ENCODE assay signal across 18 cellular contexts in genomic region chr2:15607709-15608391, GRCh38. TPM values are rescaled to one million over a fixed set of nuclear protein-coding genes. Genes with fewer than 3 reads are reported as not detected.
DNase-seq lines count a peak whose midpoint lies in the region; ATAC-seq, FAIRE-seq and TF ChIP-seq lines count a peak whose summit lies in the region.
"Had no signal": no experiment of that assay in that cellular context is flagged by ENCODE, and none has a peak within 500 bp of the region (broad histone marks: within the 10 kb centered on the region; RNA-seq: fewer than 3 reads in every experiment).

No MANE protein-coding gene starts in this region.

- 98% methylated on average over 7 of the region's 7 CpGs for WGBS in HepG2 (ENCODE audit: low lambda C conversion rate)
- WGBS in right lobe of liver (ENCODE audit: insufficient coverage, low coverage, low lambda C conversion rate, missing lambda C conversion rate) = 94% methylated on average over 7 of the region's 7 CpGs

- POLR2A ChIA-PET in HepG2 (lab: Yijun Ruan, JAX) = no interaction called here

- in situ Hi-C loops in HepG2 (cut with HindIII; ENCODE audit: extremely low pct_ligation_motif_present, low pct_unique_long_range_greater_than_20kb) = no loop called here

- H3K4me2 ChIP-seq in HepG2 (ENCODE audit: low read depth, low read length) = no peak overlapping the region
- H3K4me2 ChIP-seq: A549; BLaER1 treated with 17β-estradiol and CSF1 and Interleukin-3, amounts not matched to agents 10 nM and 100 nM had no signal

- H3K4me3 ChIP-seq in HepG2 (replicated peaks in 1 of 3; ENCODE audit: insufficient read depth in 1 of 3, low read depth in 2 of 3, low read length in 3 of 3) (no peak overlapping the region), right lobe of liver (no peak overlapping the region)
- H3K4me3 ChIP-seq: A549; BLaER1 treated with 17β-estradiol and CSF1 and Interleukin-3, amounts not matched to agents 10 nM and 100 nM had no signal

- H3K4me1 ChIP-seq in HepG2 (ENCODE audit: insufficient read depth, low read length) (no peaks in the 10 kb centered on the region), right lobe of liver (no peaks in the 10 kb centered on the region)
- H3K4me1 ChIP-seq: A549; BLaER1 treated with 17β-estradiol and CSF1 and Interleukin-3, amounts not matched to agents 10 nM and 100 nM had no signal

- TF ChIP-seq POLR2A in HepG2 (IDR thresholded peaks at IDR 0.05; ENCODE audit: insufficient read depth in 1 of 2, low read depth in 2 of 2, low read length in 2 of 2) (no peak), right lobe of liver (IDR thresholded peaks at IDR 0.05) (no peak)

- no peaks in the 10 kb centered on the region for H3K27me3 ChIP-seq in HepG2 (ENCODE audit: control insufficient read depth in 1 of 2, insufficient read depth in 2 of 2, low read length in 2 of 2)
- no peaks in the 10 kb centered on the region for H3K27me3 ChIP-seq in right lobe of liver
- H3K27me3 ChIP-seq: BLaER1 treated with 17β-estradiol and CSF1 and Interleukin-3, amounts not matched to agents 10 nM and 100 nM had no signal

- BruUV-seq in HepG2 (replicated peaks; lab: Mats Ljungman, UMichigan) = TSS peak; percentile 4

- no peak for FAIRE-seq in HepG2 (lab: Jason Lieb, UNC)
- FAIRE-seq in RCC 7860 (lab: Jason Lieb, UNC) = no peak
- FAIRE-seq: A549, D721Med, G401.6, GM12891, GM19239 had no signal

- H3K36me3 ChIP-seq in HepG2 (replicated peaks in 1 of 2; ENCODE audit: control insufficient read depth in 1 of 2, insufficient read depth in 2 of 2, low read length in 2 of 2) = peaks cover 33 to 73% of the 10 kb centered on the region in 2 experiments
- peaks cover 7 to 71% (median 50%) of the 10 kb centered on the region in 4 donors for H3K36me3 ChIP-seq in right lobe of liver

- DNase-seq in HepG2 (ENCODE audit: low spot score) (no peak), right lobe of liver (no peak), SK-N-DZ (ENCODE audit: low spot score) (peak; percentile 92), RCC 7860 (ENCODE audit: low spot score) (no peak), T-helper 2 cell (no peak)
- DNase-seq: AML-193; CD4-positive, alpha-beta T cell; CD8-positive, alpha-beta T cell; DMS79 treated with DMSO at 0.1 percent for 48 hours; GF-D8 had no signal

- TF ChIP-seq CTCF in HepG2 (CRISPR knock-in tag; IDR thresholded peaks at IDR 0.05) = no peak
- TF ChIP-seq CTCF in right lobe of liver (IDR thresholded peaks at IDR 0.05) = no peak

- no peaks in the 10 kb centered on the region for H3K79me2 ChIP-seq in HepG2 (ENCODE audit: insufficient read depth, low read length)

- H3K9me3 ChIP-seq in HepG2 (ENCODE audit: low read length) = no peaks in the 10 kb centered on the region
- H3K9me3 ChIP-seq in right lobe of liver = no peaks in the 10 kb centered on the region
- H3K9me3 ChIP-seq: A549 had no signal

- intact Hi-C loops in HepG2 (cut with micrococcal nuclease; ENCODE audit: unreplicated experiment) = no loop called here
- intact Hi-C loops in right lobe of liver (cut with DNase I) = no loop called here

- H3K9ac ChIP-seq in HepG2 (ENCODE audit: insufficient read depth, low read depth, low read length) = no peak overlapping the region
- H3K9ac ChIP-seq: BLaER1 treated with 17β-estradiol and CSF1 and Interleukin-3, amounts not matched to agents 10 nM and 100 nM had no signal

- no peak for TF ChIP-seq EP300 in HepG2 (IDR thresholded peaks at IDR 0.05; ENCODE audit: low read depth in 2 of 2, low read length in 2 of 2)
- TF ChIP-seq EP300 in HepG2 (CRISPR knock-in tag; IDR thresholded peaks at IDR 0.05; ENCODE audit: borderline replicate concordance) = no peak

- ATAC-seq in HepG2 (no peak), right lobe of liver (no peak)
- ATAC-seq: A549; CD8-positive, alpha-beta T cell had no signal

- CTCF ChIA-PET in HepG2 (lab: Yijun Ruan, JAX; ENCODE audit: low intra/inter-chr PET ratio, low total read pairs) = no interaction called here

- H3K27ac ChIP-seq in HepG2 (ENCODE audit: extremely low read length, insufficient read depth, low read length) (no peak overlapping the region), right lobe of liver (no peak overlapping the region)
- H3K27ac ChIP-seq: 22Rv1; A549; BLaER1 treated with 17β-estradiol and CSF1 and Interleukin-3, amounts not matched to agents 10 nM and 100 nM; C4-2B had no signal

- no peaks in the 10 kb centered on the region for H4K20me1 ChIP-seq in HepG2 (ENCODE audit: insufficient read depth, low read length)

- no peak for TF ChIP-seq RAD21 in HepG2 (CRISPR knock-in tag; IDR thresholded peaks at IDR 0.05)

- no peak overlapping the region for H2AFZ ChIP-seq in HepG2 (ENCODE audit: low read length)

TF ChIP-seq in HepG2, 621 proteins besides CTCF, POLR2A, EP300 and RAD21:
- TF ChIP-seq RORA (CRISPR knock-in tag; IDR thresholded peaks at IDR 0.05) (no peak), RBFOX2 (IDR thresholded peaks at IDR 0.05; ENCODE audit: low read depth, low read length) (0 out of 2 replicates have a peak, but pooled peaks have one; percentile 11)

RNA-seq across cellular contexts. Expression of gene DDX1, which starts 16.2 kb away (rescaled TPM):
- total RNA-seq in HepG2 (2016; rRNA removed; fragmentation: Illumina TruSeq; extraction: Trizol) (130 and 254 TPM in 2 replicates), right lobe of liver (10 to 100 TPM; 29.7 to 43.5 (median 37.6) TPM)
- total RNA-seq in HepG2 (2016; cell fraction: cytosol; rRNA removed; fragmentation: Illumina TruSeq; extraction: Trizol; ENCODE audit: low read depth) = 20.7 and 26.0 TPM in 2 replicates
- total RNA-seq in HepG2 (2016; cell fraction: insoluble cytoplasmic fraction; rRNA removed; fragmentation: Illumina TruSeq; extraction: Trizol) = 128 and 254 TPM in 2 replicates
- 42.3 and 49.4 TPM in 2 replicates for total RNA-seq in HepG2 (2016; cell fraction: membrane; rRNA removed; fragmentation: Illumina TruSeq; extraction: Trizol)
- 114 and 115 TPM in 2 replicates for total RNA-seq in HepG2 (2016; cell fraction: nucleus; rRNA removed; fragmentation: Illumina TruSeq; extraction: Trizol)
- 60.9 and 81.6 TPM in 2 replicates for polyA plus RNA-seq in HepG2 (2011; rRNA removed)
- polyA plus RNA-seq in HepG2 (2011; cell fraction: cytosol; rRNA removed) = 36.8 and 56.4 TPM in 2 replicates
- polyA plus RNA-seq in HepG2 (2011; cell fraction: nucleus; rRNA removed) = 33.2 and 43.2 TPM in 2 replicates
- polyA plus RNA-seq in HepG2 (2012) = 87.2 and 121 TPM in 2 replicates
- 17.5 and 20.7 TPM in 2 replicates for polyA plus RNA-seq in HepG2 (2016; cell fraction: cytosol; fragmentation: Illumina TruSeq; extraction: Trizol; ENCODE audit: low read depth)
- polyA plus RNA-seq in HepG2 (2016; cell fraction: insoluble cytoplasmic fraction; fragmentation: Illumina TruSeq; extraction: Trizol; ENCODE audit: low read depth) = 266 and 281 TPM in 2 replicates
- 28.6 and 36.5 TPM in 2 replicates for polyA plus RNA-seq in HepG2 (2016; cell fraction: membrane; fragmentation: Illumina TruSeq; extraction: Trizol; ENCODE audit: low read depth)
- polyA plus RNA-seq in HepG2 (2016; cell fraction: nucleus; fragmentation: Illumina TruSeq; extraction: Trizol; ENCODE audit: insufficient read depth, low read depth) = 120 and 122 TPM in 2 replicates
- 15.7 and 27.0 TPM in 2 replicates for polyA minus RNA-seq in HepG2 (2011; rRNA and poly(A)+ RNA removed; ENCODE audit: low replicate concordance)
- 54.9 and 60.7 TPM in 2 replicates for polyA minus RNA-seq in HepG2 (2011; cell fraction: cytosol; rRNA and poly(A)+ RNA removed)
- 109 and 119 TPM in 2 replicates for polyA minus RNA-seq in HepG2 (2011; cell fraction: nucleus; rRNA and poly(A)+ RNA removed)
- polyA plus RNA-seq in SK-N-DZ (2014; cell fraction: cytosol; rRNA removed) = 5,002 and 5,638 TPM in 2 replicates
- 4,616 and 5,818 TPM in 2 replicates for polyA plus RNA-seq in SK-N-DZ (2014; cell fraction: nucleus; rRNA removed)

RNA-seq across cellular contexts. Expression of gene NBAS, which starts 46.7 kb away (rescaled TPM):
- total RNA-seq in HepG2 (2016; rRNA removed; fragmentation: Illumina TruSeq; extraction: Trizol) = 58.7 and 61.4 TPM in 2 replicates
- 52.9 and 59.9 TPM in 2 replicates for total RNA-seq in HepG2 (2016; cell fraction: cytosol; rRNA removed; fragmentation: Illumina TruSeq; extraction: Trizol; ENCODE audit: low read depth)
- total RNA-seq in HepG2 (2016; cell fraction: insoluble cytoplasmic fraction; rRNA removed; fragmentation: Illumina TruSeq; extraction: Trizol) = 56.3 and 56.6 TPM in 2 replicates
- 27.5 and 33.9 TPM in 2 replicates for total RNA-seq in HepG2 (2016; cell fraction: membrane; rRNA removed; fragmentation: Illumina TruSeq; extraction: Trizol)
- total RNA-seq in HepG2 (2016; cell fraction: nucleus; rRNA removed; fragmentation: Illumina TruSeq; extraction: Trizol) = 75.6 and 80.4 TPM in 2 replicates
- 28.8 and 33.6 TPM in 2 replicates for polyA plus RNA-seq in HepG2 (2011; rRNA removed)
- polyA plus RNA-seq in HepG2 (2011; cell fraction: cytosol; rRNA removed) = 29.5 and 30.7 TPM in 2 replicates
- 23.2 and 23.7 TPM in 2 replicates for polyA plus RNA-seq in HepG2 (2011; cell fraction: nucleus; rRNA removed)
- 26.5 and 30.9 TPM in 2 replicates for polyA plus RNA-seq in HepG2 (2012)
- 14.7 and 16.9 TPM in 2 replicates for polyA plus RNA-seq in HepG2 (2016; cell fraction: cytosol; fragmentation: Illumina TruSeq; extraction: Trizol; ENCODE audit: low read depth)
- polyA plus RNA-seq in HepG2 (2016; cell fraction: insoluble cytoplasmic fraction; fragmentation: Illumina TruSeq; extraction: Trizol; ENCODE audit: low read depth) = 27.5 and 27.7 TPM in 2 replicates
- polyA plus RNA-seq in HepG2 (2016; cell fraction: membrane; fragmentation: Illumina TruSeq; extraction: Trizol; ENCODE audit: low read depth) = 5.6 and 6.1 TPM in 2 replicates
- polyA plus RNA-seq in HepG2 (2016; cell fraction: nucleus; fragmentation: Illumina TruSeq; extraction: Trizol; ENCODE audit: insufficient read depth, low read depth) = 39.1 and 42.0 TPM in 2 replicates
- polyA minus RNA-seq in HepG2 (2011; rRNA and poly(A)+ RNA removed; ENCODE audit: low replicate concordance) = 55.2 and 126 TPM in 2 replicates
- 57.6 and 62.9 TPM in 2 replicates for polyA minus RNA-seq in HepG2 (2011; cell fraction: cytosol; rRNA and poly(A)+ RNA removed)
- polyA minus RNA-seq in HepG2 (2011; cell fraction: nucleus; rRNA and poly(A)+ RNA removed) = 102 and 117 TPM in 2 replicates
- total RNA-seq in right lobe of liver = 10 to 100 TPM; 16.1 to 21.8 (median 18.5) TPM
- polyA plus RNA-seq in SK-N-DZ (2014; cell fraction: cytosol; rRNA removed) = 171 and 202 TPM in 2 replicates
- 123 and 132 TPM in 2 replicates for polyA plus RNA-seq in SK-N-DZ (2014; cell fraction: nucleus; rRNA removed)
